ENCODE assay signal across 9 cellular contexts in genomic region chr1:225880636-225881035, GRCh38. TPM values are rescaled to one million over a fixed set of nuclear protein-coding genes. Genes with fewer than 3 reads are reported as not detected.
DNase-seq lines count a peak whose midpoint lies in the region; ATAC-seq and TF ChIP-seq lines count a peak whose summit lies in the region.
"Had no signal": no experiment of that assay in that cellular context is flagged by ENCODE, and none has a peak within 500 bp of the region (broad histone marks: within the 10 kb centered on the region; RNA-seq: fewer than 3 reads in every experiment).

No MANE protein-coding gene starts in this region.

- no peak for TF ChIP-seq POLR2A in heart left ventricle (IDR thresholded peaks at IDR 0.05)
- no peak for TF ChIP-seq POLR2A in transverse colon (IDR thresholded peaks at IDR 0.05)

- H3K27me3 ChIP-seq in heart left ventricle: no peaks in the 10 kb centered on the region
- no peaks in the 10 kb centered on the region for H3K27me3 ChIP-seq in mesenchymal stem cell (ENCODE audit: control insufficient read depth in 1 of 2, insufficient read depth in 1 of 2, low read length in 2 of 2)
- H3K27me3 ChIP-seq in transverse colon: no peaks in the 10 kb centered on the region
- H3K27me3 ChIP-seq: thyroid gland had no signal

- no peak overlapping the region for H4K8ac ChIP-seq in mesenchymal stem cell (ENCODE audit: low read length)

- H3K4me3 ChIP-seq in heart left ventricle (peak overlapping the region in 9 of 12 donors; percentile 72 to 99 (median 93)), mesenchymal stem cell (ENCODE audit: insufficient read depth in 1 of 2, low read depth in 1 of 2, low read length in 2 of 2) (peak overlapping the region in 1 of 2 experiments; percentile 96), transverse colon (peak overlapping the region in 2 of 4 donors; percentile 81 to 92)

- H2BK12ac ChIP-seq in mesenchymal stem cell (ENCODE audit: low read length in 2 of 2): peak overlapping the region in 1 of 2 experiments; percentile 15

- no peak overlapping the region for H2BK5ac ChIP-seq in mesenchymal stem cell (ENCODE audit: low read depth, low read length, poor library complexity, severe bottlenecking)

- H3K4me2 ChIP-seq in mesenchymal stem cell (ENCODE audit: low read length, poor library complexity, severe bottlenecking): no peak overlapping the region

- peaks cover 5 to 11% of the 10 kb centered on the region in 2 donors for H3K36me3 Mint-ChIP-seq in stimulated activated naive B cell treated with anti-CD40 and anti-IgM and Interleukin-4, amounts not matched to agents 10 μg/mL and 1 μg/mL and 100 μg/mL, for 72 hours

- H3K27ac ChIP-seq in heart left ventricle (peak overlapping the region in 11 of 12 donors; percentile 82 to 98 (median 90)), mesenchymal stem cell (ENCODE audit: low read length, poor library complexity, severe bottlenecking) (no peak overlapping the region), transverse colon (peak overlapping the region; percentile 93 to 98 (median 98))

- no peaks in the 10 kb centered on the region for H3K9me3 Mint-ChIP-seq in stimulated activated naive B cell treated with anti-CD40 and anti-IgM and Interleukin-4, amounts not matched to agents 10 μg/mL and 1 μg/mL and 100 μg/mL, for 72 hours

- no peak overlapping the region for H2AK5ac ChIP-seq in mesenchymal stem cell (ENCODE audit: low read length, severe bottlenecking)

- H2BK15ac ChIP-seq in mesenchymal stem cell (ENCODE audit: low read depth, poor library complexity, severe bottlenecking): no peak overlapping the region

- no peak overlapping the region for H4K91ac ChIP-seq in mesenchymal stem cell (ENCODE audit: low read length)

- H3K4me1 ChIP-seq in heart left ventricle (peaks cover 7 to 62% (median 49%) of the 10 kb centered on the region in 12 donors), mesenchymal stem cell (ENCODE audit: control insufficient read depth, insufficient read depth, low read depth, low read length) (peaks cover 21% of the 10 kb centered on the region), transverse colon (peaks cover 44 to 69% (median 58%) of the 10 kb centered on the region in 4 donors)

- H2BK120ac ChIP-seq in mesenchymal stem cell (ENCODE audit: low read depth, low read length): no peak overlapping the region

- ATAC-seq in heart left ventricle (no peak), left ventricle myocardium superior (no peak), HG02840 (IDR thresholded peaks at IDR 0.05; ENCODE audit: low FRiP score, unreplicated experiment) (no peak)
- ATAC-seq in stimulated activated naive B cell treated with anti-CD40 and anti-IgM and Interleukin-4, amounts not matched to agents 10 μg/mL and 1 μg/mL and 100 μg/mL, for 72 hours (replicated peaks): no peak

- H3K36me3 ChIP-seq in heart left ventricle (peaks cover 0 to 20% (median 8%) of the 10 kb centered on the region in 9 donors), mesenchymal stem cell (ENCODE audit: control insufficient read depth in 1 of 2, insufficient read depth in 2 of 2, low read depth in 1 of 2, low read length in 2 of 2) (peaks cover 9 to 10% of the 10 kb centered on the region in 2 experiments), transverse colon (no peaks in the 10 kb centered on the region)

- no peak for DNase-seq in heart left ventricle
- DNase-seq in left ventricle myocardium superior: no peak
- peak; percentile 39 for DNase-seq in astrocyte of the hippocampus (ENCODE audit: low read depth, low spot score)
- no peak for DNase-seq in mesenchymal stem cell
- DNase-seq in transverse colon: no peak
- DNase-seq in stimulated activated CD4-positive, alpha-beta T cell treated with anti-CD3 and anti-CD28 coated beads, Interleukin-2, amount 100 ng/mL, for 24 hours: no peak
- DNase-seq in stimulated activated naive B cell treated with anti-CD40 and anti-IgM and Interleukin-4, amounts not matched to agents 10 μg/mL and 1 μg/mL and 100 μg/mL, for 72 hours: no peak

- no peak overlapping the region for H3K23ac ChIP-seq in mesenchymal stem cell (ENCODE audit: low read length in 2 of 2)

- peaks cover 28% of the 10 kb centered on the region for H3K79me1 ChIP-seq in mesenchymal stem cell (replicated peaks; ENCODE audit: low read length, poor library complexity, severe bottlenecking)

- WGBS in heart left ventricle, 4 donors: 65 to 80% (median 76%) methylated on average over 5 of the region's 5 CpGs
- 93% methylated on average over 5 of the region's 5 CpGs for WGBS in mesenchymal stem cell
- 20 to 31% methylated on average over 2 to 5 of the region's 5 CpGs for whole genome bisulfite sequencing in transverse colon (ENCODE audit: low coverage in 1 of 2), 2 donors

- H3K4me1 Mint-ChIP-seq in stimulated activated naive B cell treated with anti-CD40 and anti-IgM and Interleukin-4, amounts not matched to agents 10 μg/mL and 1 μg/mL and 100 μg/mL, for 72 hours: peaks cover 42 to 54% of the 10 kb centered on the region in 2 donors

- no peak for TF ChIP-seq EP300 in transverse colon (IDR thresholded peaks at IDR 0.05; ENCODE audit: low read depth)

- H3K4ac ChIP-seq in mesenchymal stem cell (ENCODE audit: low read depth in 1 of 2, low read length in 2 of 2): no peak overlapping the region

- no peaks in the 10 kb centered on the region for H3K9me3 ChIP-seq in heart left ventricle
- H3K9me3 ChIP-seq in mesenchymal stem cell (ENCODE audit: control insufficient read depth, low read length): no peaks in the 10 kb centered on the region
- no peaks in the 10 kb centered on the region for H3K9me3 ChIP-seq in transverse colon
- H3K9me3 ChIP-seq: thyroid gland had no signal

- in situ Hi-C loops in transverse colon (cut with MboI; ENCODE audit: low pct_ligation_motif_present in 1 of 4, low pct_unique_long_range_greater_than_20kb in 1 of 4, low sequenced_read_pairs in 3 of 4): no loop called here

- H3K27me3 Mint-ChIP-seq in stimulated activated naive B cell treated with anti-CD40 and anti-IgM and Interleukin-4, amounts not matched to agents 10 μg/mL and 1 μg/mL and 100 μg/mL, for 72 hours: no peaks in the 10 kb centered on the region

- no peak overlapping the region for H2AFZ ChIP-seq in mesenchymal stem cell (ENCODE audit: low read depth, low read length)

- H3K27ac Mint-ChIP-seq in stimulated activated naive B cell treated with anti-CD40 and anti-IgM and Interleukin-4, amounts not matched to agents 10 μg/mL and 1 μg/mL and 100 μg/mL, for 72 hours: no peak overlapping the region

- TF ChIP-seq CTCF in heart left ventricle (IDR thresholded peaks at IDR 0.05) (no peak), transverse colon (IDR thresholded peaks at IDR 0.05) (no peak)

- peak overlapping the region; percentile 95 for H3K9ac ChIP-seq in mesenchymal stem cell (ENCODE audit: low read length)

- no peak overlapping the region for H3K18ac ChIP-seq in mesenchymal stem cell (ENCODE audit: low read depth in 1 of 2, low read length in 2 of 2)

- H3K4me3 Mint-ChIP-seq in stimulated activated naive B cell treated with anti-CD40 and anti-IgM and Interleukin-4, amounts not matched to agents 10 μg/mL and 1 μg/mL and 100 μg/mL, for 72 hours: peak overlapping the region in 1 of 2 donors; percentile 94

- H3K14ac ChIP-seq in mesenchymal stem cell (ENCODE audit: low read length in 2 of 2): peak overlapping the region in 1 of 2 experiments; percentile 2

- intact Hi-C loops in heart left ventricle (cut with DNase I) (loop anchor here in 2 of 10 donors (5.0 kb wide), 2 partner anchors 42 to 68 kb away; partner anchors contain the start of genes PYCR2 (in 2 of the 2) and EPHX1 (in 1 of the 2)), left ventricle myocardium superior (cut with micrococcal nuclease) (no loop called here), transverse colon (cut with DNase I; ENCODE audit: low total_unique reads) (no loop called here)

RNA-seq across cellular contexts. Expression of gene TMEM63A, which starts 1.5 kb away (rescaled TPM):
- total RNA-seq in heart left ventricle: 10 to 100 TPM; 14.4 to 42.7 (median 25.3) TPM
- polyA plus RNA-seq in heart left ventricle: 10 to 100 TPM; 13.7 to 37.3 TPM
- total RNA-seq in left ventricle myocardium superior: 30.7 TPM
- polyA plus RNA-seq in mesenchymal stem cell (2013, experiment 1 of 2): 27.0 TPM
- polyA plus RNA-seq in mesenchymal stem cell (2013, experiment 2 of 2): 24.8 TPM
- 100 to 1,000 TPM; 104 to 256 (median 180) TPM for total RNA-seq in transverse colon

RNA-seq across cellular contexts. Expression of gene LEFTY1, which starts 8.3 kb away (rescaled TPM):
- under 1 TPM in 4 of 9 donors, not detected in 5; 0.19 to 0.77 (median 0.30) TPM for total RNA-seq in heart left ventricle
- polyA plus RNA-seq in heart left ventricle: under 1 TPM in 1 of 2 donors, not detected in 1; 0.65 TPM
- not detected for total RNA-seq in left ventricle myocardium superior
- polyA plus RNA-seq in mesenchymal stem cell (2013, experiment 1 of 2): 0.07 TPM
- polyA plus RNA-seq in mesenchymal stem cell (2013, experiment 2 of 2): 0.15 TPM
- total RNA-seq in transverse colon: 100 to 1,000 TPM in 3 of 4 donors, 10 to 100 TPM in 1; 86.0 to 320 (median 214) TPM

RNA-seq across cellular contexts. Expression of gene PYCR2, which starts 43.4 kb away (rescaled TPM):
- 10 to 100 TPM; 53.6 to 82.4 (median 65.1) TPM for total RNA-seq in heart left ventricle
- polyA plus RNA-seq in heart left ventricle: 10 to 100 TPM; 62.0 to 89.0 TPM
- 62.3 TPM for total RNA-seq in left ventricle myocardium superior
- 31.6 TPM for polyA plus RNA-seq in mesenchymal stem cell (2013, experiment 1 of 2)
- 32.5 TPM for polyA plus RNA-seq in mesenchymal stem cell (2013, experiment 2 of 2)
- total RNA-seq in transverse colon: 10 to 100 TPM; 26.5 to 40.6 (median 32.2) TPM

Comparison
In these comparisons a context has a peak if more than half of its experiments do, and no peak if none do; other contexts are left out.
1. RNA of gene LEFTY1, which starts 8.3 kb away (total RNA-seq): 86.0 to 320 TPM in transverse colon; not detected in left ventricle myocardium superior (single experiment) and 0.19 to 0.77 TPM in heart left ventricle; every median in the first group is over 10 times any median in the second.